11 cellular contexts compared by ENCODE assay signal in the genomic region with DNA sequence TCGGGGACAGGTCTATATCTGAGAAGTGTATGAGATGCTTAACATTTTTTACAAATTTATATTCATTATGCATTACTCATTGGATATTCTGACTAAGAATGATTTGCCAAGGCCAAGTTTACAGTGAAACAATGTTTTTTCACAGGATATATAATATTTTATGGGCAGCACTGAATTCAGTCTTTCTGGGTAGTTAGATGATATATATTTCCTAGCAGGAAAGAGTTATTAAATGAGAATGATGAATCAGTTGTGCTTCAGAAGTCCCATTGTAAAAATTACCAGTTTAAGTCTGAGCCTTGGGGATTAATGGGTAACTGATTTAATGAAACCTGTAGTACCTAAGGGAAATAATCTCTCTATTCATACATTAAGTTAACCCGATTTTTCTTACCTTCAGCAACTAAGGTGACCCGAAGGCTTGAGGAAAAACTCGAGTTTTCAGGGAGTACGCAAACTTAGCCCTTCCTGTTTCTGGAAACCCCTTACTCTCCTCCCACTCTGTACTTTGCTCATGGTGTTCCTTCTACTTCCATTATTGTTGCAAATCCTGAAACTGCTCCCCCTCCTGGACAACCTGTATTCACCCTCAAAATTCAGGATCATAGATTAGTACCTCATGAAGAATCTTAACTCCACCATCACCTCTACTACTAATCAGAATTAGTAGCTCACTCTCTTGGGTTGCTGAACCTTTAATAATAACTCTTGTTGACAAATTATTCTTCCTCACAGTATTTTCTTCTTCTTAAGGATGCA.
A peak's percentile ranks its signal among the peaks of the same experiment; 100 is the strongest.
DNase-seq lines count a peak whose midpoint lies in the region; ATAC-seq and TF ChIP-seq lines count a peak whose summit lies in the region.
"Had no signal": no experiment of that assay in that cellular context is flagged by ENCODE, and none has a peak within 500 bp of the region (broad histone marks: within the 10 kb centered on the region; RNA-seq: fewer than 3 reads in every experiment).

No MANE protein-coding gene starts in this region.

- DNase-seq in cardiac muscle cell (ENCODE audit: low read depth in 1 of 2, low spot score in 1 of 2) (peak in 1 of 2 donors; percentile 33), left cardiac atrium (no peak), NT2/D1 (ENCODE audit: low read depth, low spot score) (peak; percentile 46), fibroblast of mammary gland (ENCODE audit: low read depth) (peak; percentile 49), dorsolateral prefrontal cortex (no peak), coronary artery (ENCODE audit: low spot score) (no peak)
- DNase-seq in activated CD4-positive, alpha-beta T cell treated with anti-CD3 and anti-CD28 coated beads for 36 hours, result no peak
- DNase-seq in activated T-helper 1 cell treated with anti-CD3 and anti-CD28 coated beads, Interleukin-12 subunit alpha, Interleukin-12 subunit beta, Interleukin-2, Interleukin-4 antibody, amounts not matched to agents 30 ng/mL and 10 ng/mL and 1 ng/mL, durations not matched to agents 14 hours and 24 hours and 36 hours (ENCODE audit: low spot score), result no peak
- DNase-seq: activated naive CD4-positive, alpha-beta T cell treated with Interleukin-2 at 50 U/mL for 16 hours; gastrocnemius medialis had no signal

- H3K4me1 ChIP-seq in cardiac muscle cell (ENCODE audit: low read depth) (peaks cover 18% of the 10 kb centered on the region), NT2/D1 (ENCODE audit: insufficient read depth, insufficient read length) (no peaks in the 10 kb centered on the region)
- H3K4me1 ChIP-seq: gastrocnemius medialis, parathyroid adenoma had no signal

- no peaks in the 10 kb centered on the region for H3K27me3 Mint-ChIP-seq in activated CD4-positive, alpha-beta T cell treated with anti-CD3 and anti-CD28 coated beads for 36 hours
- H3K27me3 Mint-ChIP-seq in activated T-helper 1 cell treated with anti-CD3 and anti-CD28 coated beads, Interleukin-12 subunit alpha, Interleukin-12 subunit beta, Interleukin-2, Interleukin-4 antibody, amounts not matched to agents 30 ng/mL and 10 ng/mL and 1 ng/mL, durations not matched to agents 14 hours and 24 hours and 36 hours (ENCODE audit: insufficient read depth), result peaks cover 6% of the 10 kb centered on the region

- CTCF ChIA-PET in activated CD4-positive, alpha-beta T cell treated with anti-CD3 and anti-CD28 coated beads for 36 hours (lab: Charles Lee), result no interaction called here

- H3K4me3 ChIP-seq in cardiac muscle cell (no peak overlapping the region), NT2/D1 (ENCODE audit: insufficient read length, low read depth) (no peak overlapping the region), fibroblast of mammary gland (ENCODE audit: control insufficient read depth, low read depth, low read length) (no peak overlapping the region), dorsolateral prefrontal cortex (no peak overlapping the region), coronary artery (no peak overlapping the region)
- H3K4me3 ChIP-seq: gastrocnemius medialis had no signal

- H3K9me3 Mint-ChIP-seq in activated CD4-positive, alpha-beta T cell treated with anti-CD3 and anti-CD28 coated beads for 36 hours (ENCODE audit: low read depth), result peaks cover 9% of the 10 kb centered on the region
- H3K9me3 Mint-ChIP-seq in activated T-helper 1 cell treated with anti-CD3 and anti-CD28 coated beads, Interleukin-12 subunit alpha, Interleukin-12 subunit beta, Interleukin-2, Interleukin-4 antibody, amounts not matched to agents 30 ng/mL and 10 ng/mL and 1 ng/mL, durations not matched to agents 14 hours and 24 hours and 36 hours, result peaks cover 3% of the 10 kb centered on the region

- TF ChIP-seq CTCF in cardiac muscle cell (IDR thresholded peaks at IDR 0.05; ENCODE audit: low read depth, low read length), result peak; percentile 39
- TF ChIP-seq CTCF in fibroblast of mammary gland (conservative IDR thresholded peaks at IDR 0.05; ENCODE audit: control insufficient read depth, insufficient read depth, low read depth, low read length), result peak; percentile 52
- peak in 27 of 56 donors; percentile 8 to 45 (median 24) for TF ChIP-seq CTCF in dorsolateral prefrontal cortex (IDR thresholded peaks at IDR 0.05 in 54 of 56, conservative IDR thresholded peaks at IDR 0.05 in 2 of 56; ENCODE audit: low read depth in 1 of 56, partially characterized antibody in 56 of 56)
- no peak for TF ChIP-seq CTCF in coronary artery (IDR thresholded peaks at IDR 0.05)

- H3K27me3 ChIP-seq in cardiac muscle cell, result no peaks in the 10 kb centered on the region
- no peaks in the 10 kb centered on the region for H3K27me3 ChIP-seq in NT2/D1 (ENCODE audit: insufficient read depth, insufficient read length)
- H3K27me3 ChIP-seq in dorsolateral prefrontal cortex, result no peaks in the 10 kb centered on the region
- H3K27me3 ChIP-seq: gastrocnemius medialis had no signal

- POLR2A ChIA-PET in activated CD4-positive, alpha-beta T cell treated with anti-CD3 and anti-CD28 coated beads for 36 hours (lab: Charles Lee), result no interaction called here

- H3K9ac ChIP-seq in NT2/D1 (ENCODE audit: insufficient read length, low read depth), result no peak overlapping the region
- H3K9ac ChIP-seq: parathyroid adenoma had no signal

- H3K36me3 ChIP-seq in cardiac muscle cell (no peaks in the 10 kb centered on the region), NT2/D1 (ENCODE audit: insufficient read depth, insufficient read length, low read length) (no peaks in the 10 kb centered on the region)
- H3K36me3 ChIP-seq: gastrocnemius medialis had no signal

- ATAC-seq in left cardiac atrium, result no peak
- no peak for ATAC-seq in activated CD4-positive, alpha-beta T cell treated with anti-CD3 and anti-CD28 coated beads for 36 hours
- ATAC-seq: gastrocnemius medialis had no signal

- no peaks in the 10 kb centered on the region for H3K9me3 ChIP-seq in cardiac muscle cell (ENCODE audit: low read depth)
- H3K9me3 ChIP-seq in NT2/D1 (ENCODE audit: insufficient read depth, low read length), result 0 out of 2 replicates have a peak, but pooled peaks cover 10% of the 10 kb centered on the region
- H3K9me3 ChIP-seq: gastrocnemius medialis had no signal

- H3K4me3 Mint-ChIP-seq in activated CD4-positive, alpha-beta T cell treated with anti-CD3 and anti-CD28 coated beads for 36 hours, result no peak overlapping the region
- H3K4me3 Mint-ChIP-seq in activated T-helper 1 cell treated with anti-CD3 and anti-CD28 coated beads, Interleukin-12 subunit alpha, Interleukin-12 subunit beta, Interleukin-2, Interleukin-4 antibody, amounts not matched to agents 30 ng/mL and 10 ng/mL and 1 ng/mL, durations not matched to agents 14 hours and 24 hours and 36 hours, result no peak overlapping the region

- intact Hi-C loops in left cardiac atrium (cut with DNase I), result no loop called here
- intact Hi-C loops in activated CD4-positive, alpha-beta T cell treated with anti-CD3 and anti-CD28 coated beads for 36 hours (cut with DNase I, micrococcal nuclease), result loop anchor here in 1 of 2 experiments (1.0 to 5.0 kb wide), 2 partner anchors 9 to 270 kb away; no protein-coding TSS in a partner anchor
- intact Hi-C loops in dorsolateral prefrontal cortex (cut with DNase I), result no loop called here
- intact Hi-C loops in activated T-helper 1 cell treated with anti-CD3 and anti-CD28 coated beads, Interleukin-12 subunit alpha, Interleukin-12 subunit beta, Interleukin-2, Interleukin-4 antibody, amounts not matched to agents 30 ng/mL and 10 ng/mL and 1 ng/mL, durations not matched to agents 14 hours and 24 hours and 36 hours (cut with micrococcal nuclease), result no loop called here

- peaks cover 50% of the 10 kb centered on the region for H3K4me1 Mint-ChIP-seq in activated CD4-positive, alpha-beta T cell treated with anti-CD3 and anti-CD28 coated beads for 36 hours
- H3K4me1 Mint-ChIP-seq in activated T-helper 1 cell treated with anti-CD3 and anti-CD28 coated beads, Interleukin-12 subunit alpha, Interleukin-12 subunit beta, Interleukin-2, Interleukin-4 antibody, amounts not matched to agents 30 ng/mL and 10 ng/mL and 1 ng/mL, durations not matched to agents 14 hours and 24 hours and 36 hours (ENCODE audit: low read depth), result peaks cover 21% of the 10 kb centered on the region

- no peak overlapping the region for H3K27ac ChIP-seq in cardiac muscle cell
- peak overlapping the region in 10 of 59 donors; percentile 9 to 73 (median 36) for H3K27ac ChIP-seq in dorsolateral prefrontal cortex
- H3K27ac ChIP-seq in coronary artery, result no peak overlapping the region
- H3K27ac ChIP-seq: gastrocnemius medialis, parathyroid adenoma had no signal

- H3K27ac Mint-ChIP-seq in activated CD4-positive, alpha-beta T cell treated with anti-CD3 and anti-CD28 coated beads for 36 hours, result no peak overlapping the region
- H3K27ac Mint-ChIP-seq in activated T-helper 1 cell treated with anti-CD3 and anti-CD28 coated beads, Interleukin-12 subunit alpha, Interleukin-12 subunit beta, Interleukin-2, Interleukin-4 antibody, amounts not matched to agents 30 ng/mL and 10 ng/mL and 1 ng/mL, durations not matched to agents 14 hours and 24 hours and 36 hours, result no peak overlapping the region

- peaks cover 33% of the 10 kb centered on the region for H3K36me3 Mint-ChIP-seq in activated CD4-positive, alpha-beta T cell treated with anti-CD3 and anti-CD28 coated beads for 36 hours (ENCODE audit: low read depth)
- no peaks in the 10 kb centered on the region for H3K36me3 Mint-ChIP-seq in activated T-helper 1 cell treated with anti-CD3 and anti-CD28 coated beads, Interleukin-12 subunit alpha, Interleukin-12 subunit beta, Interleukin-2, Interleukin-4 antibody, amounts not matched to agents 30 ng/mL and 10 ng/mL and 1 ng/mL, durations not matched to agents 14 hours and 24 hours and 36 hours (ENCODE audit: low read depth)

Comparison
In these comparisons a context has a peak if more than half of its experiments do, and no peak if none do; other contexts are left out.
1. DNase-seq: peak in NT2/D1 (single experiment) and fibroblast of mammary gland (single experiment); none in left cardiac atrium (single experiment), activated CD4-positive, alpha-beta T cell treated with anti-CD3 and anti-CD28 coated beads for 36 hours (single experiment), dorsolateral prefrontal cortex (0 of 10), coronary artery (single experiment) and activated T-helper 1 cell treated with anti-CD3 and anti-CD28 coated beads, Interleukin-12 subunit alpha, Interleukin-12 subunit beta, Interleukin-2, Interleukin-4 antibody, amounts not matched to agents 30 ng/mL and 10 ng/mL and 1 ng/mL, durations not matched to agents 14 hours and 24 hours and 36 hours (single experiment).